Comparison of ENCODE assay signal across 10 cellular contexts in genomic region chr14:88599761-88600439, GRCh38. TPM values are rescaled to one million over a fixed set of nuclear protein-coding genes. Genes with fewer than 3 reads are reported as not detected.
A peak's percentile ranks its signal among the peaks of the same experiment; 100 is the strongest.
DNase-seq lines count a peak whose midpoint lies in the region; ATAC-seq and TF ChIP-seq lines count a peak whose summit lies in the region.
"Had no signal": no experiment of that assay in that cellular context is flagged by ENCODE, and none has a peak within 500 bp of the region (broad histone marks: within the 10 kb centered on the region; RNA-seq: fewer than 3 reads in every experiment).

No MANE protein-coding gene starts in this region.

- H3K27me3 Mint-ChIP-seq in activated naive CD4-positive, alpha-beta T cell treated with anti-CD3 and anti-CD28 coated beads for 36 hours (ENCODE audit: low read depth), result no peaks in the 10 kb centered on the region
- H3K27me3 Mint-ChIP-seq in activated CD4-positive, alpha-beta memory T cell treated with anti-CD3 and anti-CD28 coated beads, Interleukin-2, amount 10 ng/mL, durations not matched to agents 7 days and 5 days, result no peaks in the 10 kb centered on the region

- peak overlapping the region; percentile 6 for H3K4me3 Mint-ChIP-seq in activated naive CD4-positive, alpha-beta T cell treated with anti-CD3 and anti-CD28 coated beads for 36 hours
- peak overlapping the region; percentile 34 for H3K4me3 Mint-ChIP-seq in activated CD4-positive, alpha-beta memory T cell treated with anti-CD3 and anti-CD28 coated beads, Interleukin-2, amount 10 ng/mL, durations not matched to agents 7 days and 5 days

- no peaks in the 10 kb centered on the region for H3K9me3 Mint-ChIP-seq in activated naive CD4-positive, alpha-beta T cell treated with anti-CD3 and anti-CD28 coated beads for 36 hours
- H3K9me3 Mint-ChIP-seq in activated CD4-positive, alpha-beta memory T cell treated with anti-CD3 and anti-CD28 coated beads, Interleukin-2, amount 10 ng/mL, durations not matched to agents 7 days and 5 days, result no peaks in the 10 kb centered on the region

- H3K27ac Mint-ChIP-seq in activated naive CD4-positive, alpha-beta T cell treated with anti-CD3 and anti-CD28 coated beads for 36 hours, result peak overlapping the region; percentile 79
- peak overlapping the region; percentile 84 for H3K27ac Mint-ChIP-seq in activated CD4-positive, alpha-beta memory T cell treated with anti-CD3 and anti-CD28 coated beads, Interleukin-2, amount 10 ng/mL, durations not matched to agents 7 days and 5 days

- peaks cover 21% of the 10 kb centered on the region for H3K4me1 Mint-ChIP-seq in activated naive CD4-positive, alpha-beta T cell treated with anti-CD3 and anti-CD28 coated beads for 36 hours (ENCODE audit: low read depth)
- peaks cover 50% of the 10 kb centered on the region for H3K4me1 Mint-ChIP-seq in activated CD4-positive, alpha-beta memory T cell treated with anti-CD3 and anti-CD28 coated beads, Interleukin-2, amount 10 ng/mL, durations not matched to agents 7 days and 5 days

- POLR2A ChIA-PET in activated CD4-positive, alpha-beta memory T cell treated with anti-CD3 and anti-CD28 coated beads, Interleukin-2, amount 10 ng/mL, durations not matched to agents 7 days and 5 days (lab: Charles Lee), result interaction anchor here (1.6 kb wide), 1 partner anchor 36 kb away, joined by 5 read pairs; no protein-coding TSS in a partner anchor

- H3K36me3 ChIP-seq in suprapubic skin, result peaks cover 96% of the 10 kb centered on the region

- peaks cover 41% of the 10 kb centered on the region for H3K36me3 Mint-ChIP-seq in activated naive CD4-positive, alpha-beta T cell treated with anti-CD3 and anti-CD28 coated beads for 36 hours (ENCODE audit: low read depth)
- peaks cover 57% of the 10 kb centered on the region for H3K36me3 Mint-ChIP-seq in activated CD4-positive, alpha-beta memory T cell treated with anti-CD3 and anti-CD28 coated beads, Interleukin-2, amount 10 ng/mL, durations not matched to agents 7 days and 5 days (ENCODE audit: low read depth)

- H3K4me3 ChIP-seq in suprapubic skin, result no peak overlapping the region
- H3K4me3 ChIP-seq: K562 had no signal

- H3K27ac ChIP-seq in suprapubic skin, result no peak overlapping the region

- no peaks in the 10 kb centered on the region for H3K27me3 ChIP-seq in suprapubic skin

- no peak for TF ChIP-seq POLR2A in suprapubic skin (IDR thresholded peaks at IDR 0.05)

- H3K9me3 ChIP-seq in suprapubic skin, result no peaks in the 10 kb centered on the region

- DNase-seq in activated naive CD4-positive, alpha-beta T cell treated with anti-CD3 and anti-CD28 coated beads for 36 hours, result peak; percentile 58
- no peak for DNase-seq in activated naive CD4-positive, alpha-beta T cell (lab: John Stamatoyannopoulos, UW)
- peak; percentile 37 for DNase-seq in activated CD4-positive, alpha-beta memory T cell treated with anti-CD3 and anti-CD28 coated beads, Interleukin-2, amount 10 ng/mL, durations not matched to agents 7 days and 5 days
- DNase-seq in stimulated activated naive CD8-positive, alpha-beta T cell treated with anti-CD3 and anti-CD28 coated beads, Interleukin-15, Interleukin-2, amounts not matched to agents 100 U/mL and 50 U/mL, for 24 hours, result peak; percentile 18
- no peak for DNase-seq in suprapubic skin (ENCODE audit: low spot score in 2 of 2)
- DNase-seq in UCSD-AML1 (lab: John Stamatoyannopoulos, UW; ENCODE audit: unreplicated experiment), result no peak
- DNase-seq in activated gamma-delta T cell (lab: John Stamatoyannopoulos, UW), result no peak
- DNase-seq: AML-193 had no signal

- intact Hi-C loops in activated naive CD4-positive, alpha-beta T cell treated with anti-CD3 and anti-CD28 coated beads for 36 hours (cut with micrococcal nuclease), result loop anchor here (1.0 to 2.0 kb wide), 2 partner anchors 37 to 191 kb away; partner anchors contain the start of gene ZC3H14

- TF ChIP-seq CTCF in suprapubic skin (IDR thresholded peaks at IDR 0.05), result no peak

- ATAC-seq in HG02852 (IDR thresholded peaks at IDR 0.05; ENCODE audit: unreplicated experiment), result peak; percentile 91
- peak; percentile 94 for ATAC-seq in stimulated activated naive CD8-positive, alpha-beta T cell treated with anti-CD3 and anti-CD28 coated beads, Interleukin-15, Interleukin-2, amounts not matched to agents 100 U/mL and 50 U/mL, for 24 hours
- ATAC-seq: K562 had no signal

- CTCF ChIA-PET in activated naive CD4-positive, alpha-beta T cell treated with anti-CD3 and anti-CD28 coated beads for 36 hours (lab: Charles Lee), result no interaction called here
- CTCF ChIA-PET in activated CD4-positive, alpha-beta memory T cell treated with anti-CD3 and anti-CD28 coated beads, Interleukin-2, amount 10 ng/mL, durations not matched to agents 7 days and 5 days (lab: Charles Lee), result interaction anchor here (0.7 kb wide), 1 partner anchor 13 kb away, joined by 3 read pairs; no protein-coding TSS in a partner anchor

- no peaks in the 10 kb centered on the region for H3K4me1 ChIP-seq in suprapubic skin

- TF ChIP-seq EP300 in suprapubic skin (IDR thresholded peaks at IDR 0.05), result no peak

- WGBS in suprapubic skin, result 86% methylated on average over 10 of the region's 10 CpGs

RNA-seq across cellular contexts. Expression of gene ZC3H14, which starts 37.1 kb away (rescaled TPM):
- 10 to 100 TPM; 33.3 to 37.9 TPM for total RNA-seq in activated naive CD4-positive, alpha-beta T cell treated with anti-CD3 and anti-CD28 coated beads for 36 hours
- 10 to 100 TPM; 33.1 to 37.4 TPM for total RNA-seq in activated CD4-positive, alpha-beta memory T cell treated with anti-CD3 and anti-CD28 coated beads, Interleukin-2, amount 10 ng/mL, durations not matched to agents 7 days and 5 days
- total RNA-seq in suprapubic skin, result 10 to 100 TPM; 49.2 to 83.6 (median 59.9) TPM

RNA-seq across cellular contexts. Expression of gene PTPN21, which starts 45.1 kb away (rescaled TPM):
- total RNA-seq in activated naive CD4-positive, alpha-beta T cell treated with anti-CD3 and anti-CD28 coated beads for 36 hours, result under 1 TPM in 1 of 2 experiments, not detected in 1; 0.17 TPM
- not detected for total RNA-seq in activated CD4-positive, alpha-beta memory T cell treated with anti-CD3 and anti-CD28 coated beads, Interleukin-2, amount 10 ng/mL, durations not matched to agents 7 days and 5 days
- total RNA-seq in suprapubic skin, result 10 to 100 TPM; 33.2 to 71.1 (median 39.9) TPM

Comparison
In these comparisons a context has a peak if more than half of its experiments do, and no peak if none do; other contexts are left out.
1. DNase-seq: peak in activated naive CD4-positive, alpha-beta T cell treated with anti-CD3 and anti-CD28 coated beads for 36 hours (single experiment), activated CD4-positive, alpha-beta memory T cell treated with anti-CD3 and anti-CD28 coated beads, Interleukin-2, amount 10 ng/mL, durations not matched to agents 7 days and 5 days (single experiment) and stimulated activated naive CD8-positive, alpha-beta T cell treated with anti-CD3 and anti-CD28 coated beads, Interleukin-15, Interleukin-2, amounts not matched to agents 100 U/mL and 50 U/mL, for 24 hours (single experiment); none in activated naive CD4-positive, alpha-beta T cell (0 of 4), suprapubic skin (0 of 2), UCSD-AML1 (single experiment) and activated gamma-delta T cell (single experiment).
2. RNA of gene PTPN21, which starts 45.1 kb away (total RNA-seq): 33.2 to 71.1 TPM in suprapubic skin; not detected in activated CD4-positive, alpha-beta memory T cell treated with anti-CD3 and anti-CD28 coated beads, Interleukin-2, amount 10 ng/mL, durations not matched to agents 7 days and 5 days and 0.17 TPM in activated naive CD4-positive, alpha-beta T cell treated with anti-CD3 and anti-CD28 coated beads for 36 hours; every median in the first group is over 10 times any median in the second.